8 cellular contexts compared by ENCODE assay signal in the genomic region with DNA sequence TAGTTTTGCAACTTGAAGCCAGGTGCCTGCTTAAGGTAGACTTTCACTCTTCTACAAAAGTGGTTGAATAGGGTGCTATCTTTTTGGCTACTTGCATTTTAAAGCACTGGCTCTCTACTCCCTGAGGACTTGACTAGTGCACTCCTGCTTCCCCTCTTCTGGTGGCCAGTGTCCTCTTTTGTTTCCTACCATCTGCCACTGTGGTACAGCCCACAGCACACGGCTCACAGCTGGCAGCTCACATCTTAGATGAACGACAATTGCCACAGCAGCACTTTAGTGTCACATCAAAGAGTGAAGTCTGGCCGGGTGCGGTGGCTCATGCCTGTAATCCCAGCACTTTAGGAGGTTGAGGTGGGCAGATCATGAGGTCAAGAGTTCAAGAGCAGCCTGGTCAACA. TPM values are rescaled to one million over a fixed set of nuclear protein-coding genes. Genes with fewer than 3 reads are reported as not detected.
DNase-seq lines count a peak whose midpoint lies in the region; ATAC-seq, FAIRE-seq and TF ChIP-seq lines count a peak whose summit lies in the region.
"Not testable (repeated sequence)": the region's sequence is repeated elsewhere in the genome, so short reads cannot be mapped to it uniquely, and the experiment has no call there.

No MANE protein-coding gene starts in this region.

- H3K27ac Mint-ChIP-seq in activated CD8-positive, alpha-beta memory T cell treated with anti-CD3 and anti-CD28 coated beads, Interleukin-2, amount 10 ng/mL, durations not matched to agents 7 days and 5 days, result peak overlapping the region; percentile 32
- H3K27ac Mint-ChIP-seq in naive B cell, result peak overlapping the region in 1 of 6 donors; percentile 29
- H3K27ac Mint-ChIP-seq in stimulated activated naive CD8-positive, alpha-beta T cell treated with anti-CD3 and anti-CD28 coated beads, Interleukin-15, amount 100 ng/mL, for 72 hours, result not testable (repeated sequence)

- not testable (repeated sequence) for H3K27me3 ChIP-seq in BLaER1; SU-DHL-6 (ENCODE audit: low read length); K562 (ENCODE audit: control insufficient read depth in 2 of 2, insufficient read depth in 2 of 2, low read length in 2 of 2); heart right ventricle

- H4K20me1 ChIP-seq in BLaER1, result peaks cover 46% of the 10 kb centered on the region
- H4K20me1 ChIP-seq in SU-DHL-6 (ENCODE audit: low read depth, low read length); K562 (replicated peaks; ENCODE audit: control insufficient read depth, insufficient read depth, low read length): not testable (repeated sequence)

- CTCF ChIA-PET in activated CD8-positive, alpha-beta memory T cell treated with anti-CD3 and anti-CD28 coated beads, Interleukin-2, amount 10 ng/mL, durations not matched to agents 7 days and 5 days (lab: Charles Lee); K562 (lab: Yijun Ruan, JAX; ENCODE audit: low intra/inter-chr PET ratio): not testable (repeated sequence)

- not testable (repeated sequence) for H3K9me2 ChIP-seq in SU-DHL-6 (replicated peaks; ENCODE audit: insufficient read depth, low read length)

- peak; percentile 26 for FAIRE-seq in K562 (lab: Jason Lieb, UNC)

- not testable (repeated sequence) for TF ChIP-seq POLR2A in K562 (conservative IDR thresholded peaks at IDR 0.05)

- H3F3A ChIP-seq in SU-DHL-6 (ENCODE audit: insufficient read depth), result not testable (repeated sequence)

- intact Hi-C loops in K562 (cut with micrococcal nuclease), result not testable (repeated sequence)
- intact Hi-C loops in heart right ventricle (cut with DNase I), result loop anchor here in 2 of 10 donors (5.0 kb wide), 2 partner anchors 32 to 418 kb away; no protein-coding TSS in a partner anchor

- H3K79me2 ChIP-seq in SU-DHL-6 (ENCODE audit: insufficient read depth, low read length), result peaks cover 100% of the 10 kb centered on the region
- H3K79me2 ChIP-seq in K562 (ENCODE audit: control insufficient read depth, insufficient read depth, low read length), result not testable (repeated sequence)

- not testable (repeated sequence) for H3K4me1 ChIP-seq in BLaER1; K562 (replicated peaks in 1 of 2; ENCODE audit: control insufficient read depth in 2 of 2, insufficient read depth in 2 of 2, low read length in 2 of 2)
- H3K4me1 ChIP-seq in heart right ventricle, result peaks cover 4 to 60% (median 30%) of the 10 kb centered on the region in 9 donors

- not testable (repeated sequence) for H3K27me3 Mint-ChIP-seq in activated CD8-positive, alpha-beta memory T cell treated with anti-CD3 and anti-CD28 coated beads, Interleukin-2, amount 10 ng/mL, durations not matched to agents 7 days and 5 days; naive B cell; stimulated activated naive CD8-positive, alpha-beta T cell treated with anti-CD3 and anti-CD28 coated beads, Interleukin-15, amount 100 ng/mL, for 72 hours

- H3K4me1 Mint-ChIP-seq in activated CD8-positive, alpha-beta memory T cell treated with anti-CD3 and anti-CD28 coated beads, Interleukin-2, amount 10 ng/mL, durations not matched to agents 7 days and 5 days; stimulated activated naive CD8-positive, alpha-beta T cell treated with anti-CD3 and anti-CD28 coated beads, Interleukin-15, amount 100 ng/mL, for 72 hours: not testable (repeated sequence)
- H3K4me1 Mint-ChIP-seq in naive B cell, result peaks cover 12 to 18% (median 13%) of the 10 kb centered on the region in 3 donors

- H3K36me3 ChIP-seq in BLaER1 (peaks cover 98% of the 10 kb centered on the region), SU-DHL-6 (ENCODE audit: low read length) (peaks cover 89% of the 10 kb centered on the region), heart right ventricle (peaks cover 0 to 95% (median 22%) of the 10 kb centered on the region in 9 donors)
- not testable (repeated sequence) for H3K36me3 ChIP-seq in K562 (ENCODE audit: control insufficient read depth, insufficient read depth, low read length)

- peak; percentile 42 for DNase-seq in Jurkat, Clone E6-1 (ENCODE audit: low read depth, low spot score)
- not testable (repeated sequence) for DNase-seq in activated CD8-positive, alpha-beta memory T cell treated with anti-CD3 and anti-CD28 coated beads, Interleukin-2, amount 10 ng/mL, durations not matched to agents 7 days and 5 days; K562 (ENCODE audit: extremely low read depth in 1 of 4, low spot score in 3 of 4); heart right ventricle; stimulated activated naive CD8-positive, alpha-beta T cell treated with anti-CD3 and anti-CD28 coated beads, Interleukin-15, amount 100 ng/mL, for 72 hours
- peak; percentile 18 for DNase-seq in naive B cell

- POLR2A ChIA-PET in K562 (lab: Yijun Ruan, JAX), result not testable (repeated sequence)

- not testable (repeated sequence) for TF ChIP-seq CTCF in SU-DHL-6 (IDR thresholded peaks at IDR 0.05; ENCODE audit: insufficient read depth, low read length, poor library complexity, severe bottlenecking); K562 (IDR thresholded peaks at IDR 0.05 in 2 of 3, conservative IDR thresholded peaks at IDR 0.05 in 1 of 3; ENCODE audit: insufficient read depth in 2 of 3, low read depth in 1 of 3, low read length in 3 of 3); heart right ventricle (IDR thresholded peaks at IDR 0.05)

- in situ Hi-C loops in K562 (cut with MboI), result loop anchor here (5.0 kb wide), 1 partner anchor 418 kb away; no protein-coding TSS in a partner anchor

- H3K9me3 Mint-ChIP-seq in activated CD8-positive, alpha-beta memory T cell treated with anti-CD3 and anti-CD28 coated beads, Interleukin-2, amount 10 ng/mL, durations not matched to agents 7 days and 5 days (ENCODE audit: low read depth), result peaks cover 27% of the 10 kb centered on the region
- H3K9me3 Mint-ChIP-seq in naive B cell, result peaks cover 1 to 73% (median 41%) of the 10 kb centered on the region in 7 donors
- peaks cover 22 to 42% of the 10 kb centered on the region in 2 donors for H3K9me3 Mint-ChIP-seq in stimulated activated naive CD8-positive, alpha-beta T cell treated with anti-CD3 and anti-CD28 coated beads, Interleukin-15, amount 100 ng/mL, for 72 hours

- H3K9ac ChIP-seq in BLaER1; SU-DHL-6 (ENCODE audit: low read length); K562 (ENCODE audit: insufficient read depth in 1 of 2, low read depth in 2 of 2, low read length in 2 of 2): not testable (repeated sequence)

- not testable (repeated sequence) for H3K27ac ChIP-seq in BLaER1; SU-DHL-6 (ENCODE audit: low read depth, low read length); K562 (ENCODE audit: extremely low read depth, low read depth, low read length)
- H3K27ac ChIP-seq in heart right ventricle, result peak overlapping the region; percentile 37 to 85 (median 70)

- not testable (repeated sequence) for ATAC-seq in activated CD8-positive, alpha-beta memory T cell treated with anti-CD3 and anti-CD28 coated beads, Interleukin-2, amount 10 ng/mL, durations not matched to agents 7 days and 5 days; K562; stimulated activated naive CD8-positive, alpha-beta T cell treated with anti-CD3 and anti-CD28 coated beads, Interleukin-15, amount 100 ng/mL, for 72 hours
- peak; percentile 17 to 71 (median 42) for ATAC-seq in heart right ventricle
- peak; percentile 74 to 86 for ATAC-seq in naive B cell (ENCODE audit: low read depth in 2 of 2)

- TF ChIP-seq RAD21 in K562 (CRISPR knock-in tag; conservative IDR thresholded peaks at IDR 0.05 in 1 of 2, IDR thresholded peaks at IDR 0.05 in 1 of 2), result not testable (repeated sequence)

- not testable (repeated sequence) for H3K4me3 Mint-ChIP-seq in activated CD8-positive, alpha-beta memory T cell treated with anti-CD3 and anti-CD28 coated beads, Interleukin-2, amount 10 ng/mL, durations not matched to agents 7 days and 5 days
- H3K4me3 Mint-ChIP-seq in naive B cell, result peak overlapping the region in 3 of 8 donors; percentile 25 to 81 (median 41)
- H3K4me3 Mint-ChIP-seq in stimulated activated naive CD8-positive, alpha-beta T cell treated with anti-CD3 and anti-CD28 coated beads, Interleukin-15, amount 100 ng/mL, for 72 hours, result peak overlapping the region; percentile 7 to 24

- not testable (repeated sequence) for TF ChIP-seq EP300 in K562 (IDR thresholded peaks at IDR 0.05; ENCODE audit: low read length)

- H2AFZ ChIP-seq in SU-DHL-6 (ENCODE audit: low read depth, low read length, severe bottlenecking); K562 (ENCODE audit: low read depth, low read length): not testable (repeated sequence)

- 4% methylated on average over 4 of the region's 4 CpGs for WGBS in K562 (ENCODE audit: insufficient coverage, low coverage, missing lambda C conversion rate)
- 52 to 65% methylated on average over 4 of the region's 4 CpGs for WGBS in heart right ventricle, 2 donors

- H3K9me1 ChIP-seq in K562 (ENCODE audit: control insufficient read depth, insufficient read depth, low read length), result not testable (repeated sequence)

- H3K36me3 Mint-ChIP-seq in activated CD8-positive, alpha-beta memory T cell treated with anti-CD3 and anti-CD28 coated beads, Interleukin-2, amount 10 ng/mL, durations not matched to agents 7 days and 5 days, result peaks cover 83% of the 10 kb centered on the region
- peaks cover 30 to 57% of the 10 kb centered on the region in 2 donors for H3K36me3 Mint-ChIP-seq in naive B cell

- H3K9me3 ChIP-seq in BLaER1 (peaks cover 100% of the 10 kb centered on the region), SU-DHL-6 (ENCODE audit: insufficient read depth, low read length) (peaks cover 64% of the 10 kb centered on the region; the same call in 1 of the 2 replicates), heart right ventricle (peaks cover 0 to 98% (median 8%) of the 10 kb centered on the region in 11 donors)
- not testable (repeated sequence) for H3K9me3 ChIP-seq in K562 (replicated peaks; ENCODE audit: control insufficient read depth, insufficient read depth, low read depth, low read length)

- BruUV-seq in K562 (replicated peaks; lab: Mats Ljungman, UMichigan), result not testable (repeated sequence)

- 0 out of 2 replicates have a peak overlapping the region, but pooled peaks have one; percentile 38 for H3K4me2 ChIP-seq in BLaER1
- H3K4me2 ChIP-seq in SU-DHL-6 (ENCODE audit: low read depth, low read length, poor library complexity, severe bottlenecking), result peak overlapping the region; percentile 15
- H3K4me2 ChIP-seq in K562 (ENCODE audit: insufficient read depth, low read length), result not testable (repeated sequence)

- H3K4me3 ChIP-seq in BLaER1, result peak overlapping the region; percentile 37; the same call in 1 of the 2 replicates
- H3K4me3 ChIP-seq in Jurkat, Clone E6-1 (ENCODE audit: low read length); SU-DHL-6 (ENCODE audit: insufficient read depth, low read length, poor library complexity, severe bottlenecking); K562: not testable (repeated sequence)
- peak overlapping the region in 6 of 10 donors; percentile 1 to 28 (median 16) for H3K4me3 ChIP-seq in heart right ventricle

RNA-seq across cellular contexts. Expression of a gene that starts 15.6 kb away (rescaled TPM):
- polyA plus RNA-seq in Jurkat, Clone E6-1 (2012; ENCODE audit: insufficient read depth, insufficient read length), result not detected
- 10 to 100 TPM; 23.6 to 35.7 TPM for total RNA-seq in activated CD8-positive, alpha-beta memory T cell treated with anti-CD3 and anti-CD28 coated beads, Interleukin-2, amount 10 ng/mL, durations not matched to agents 7 days and 5 days
- 8.4 and 14.8 TPM in 2 replicates for total RNA-seq in K562 (2011; cell fraction: chromatin; rRNA removed; ENCODE audit: low replicate concordance)
- 6.4 and 6.5 TPM in 2 replicates for total RNA-seq in K562 (2011; cell fraction: nucleolus; rRNA removed)
- 9.8 and 12.1 TPM in 2 replicates for total RNA-seq in K562 (2011; cell fraction: nucleoplasm; rRNA removed)
- total RNA-seq in K562 (2014; rRNA removed) (2.6 TPM in 2 replicates), K562 (2014; rRNA removed; fragmentation: Illumina TruSeq; extraction: Trizol) (5.8 TPM in 2 replicates), K562 (2015; rRNA removed; fragmentation: Illumina TruSeq; extraction: Trizol) (5.7 and 6.7 TPM in 2 replicates), K562 (2021) (4.3 TPM in 2 replicates), heart right ventricle (100 to 1,000 TPM; 101 to 326 (median 158) TPM)
- polyA plus RNA-seq in K562 (2011; rRNA removed) (3.2 and 5.9 TPM in 2 replicates), K562 (2014; fragmentation: Illumina TruSeq; extraction: Trizol) (2.7 and 3.2 TPM in 2 replicates), K562 (2014; fragmentation: Nextera tagmentation; extraction: Ambion mirVana) (1 to 10 TPM; 1.0 to 1.1 TPM), K562 (2014; rRNA removed) (2.2 and 4.4 TPM in 2 replicates), heart right ventricle (10 to 100 TPM in 1 of 2 donors, 1 to 10 TPM in 1; 5.1 to 28.3 TPM), naive B cell (ENCODE audit: low read depth in 6 of 6) (10 to 100 TPM; 17.6 to 48.5 (median 40.6) TPM)
- 1.6 and 4.6 TPM in 2 replicates for polyA plus RNA-seq in K562 (2011; cell fraction: cytosol; rRNA removed)
- polyA plus RNA-seq in K562 (2011; cell fraction: nucleus; rRNA removed), result 4.1 and 10.4 TPM in 2 replicates
- 1.4 and 3.5 TPM in 2 replicates for polyA plus RNA-seq in K562 (2012)
- 5.5 and 11.9 TPM in 2 replicates for polyA minus RNA-seq in K562 (2011; rRNA and poly(A)+ RNA removed)
- polyA minus RNA-seq in K562 (2011; cell fraction: cytosol; rRNA and poly(A)+ RNA removed), result 1.0 and 5.0 TPM in 2 replicates
- polyA minus RNA-seq in K562 (2011; cell fraction: nucleus; rRNA and poly(A)+ RNA removed), result 4.1 and 5.7 TPM in 2 replicates
